23 cellular contexts compared by ENCODE assay signal in the genomic region with DNA sequence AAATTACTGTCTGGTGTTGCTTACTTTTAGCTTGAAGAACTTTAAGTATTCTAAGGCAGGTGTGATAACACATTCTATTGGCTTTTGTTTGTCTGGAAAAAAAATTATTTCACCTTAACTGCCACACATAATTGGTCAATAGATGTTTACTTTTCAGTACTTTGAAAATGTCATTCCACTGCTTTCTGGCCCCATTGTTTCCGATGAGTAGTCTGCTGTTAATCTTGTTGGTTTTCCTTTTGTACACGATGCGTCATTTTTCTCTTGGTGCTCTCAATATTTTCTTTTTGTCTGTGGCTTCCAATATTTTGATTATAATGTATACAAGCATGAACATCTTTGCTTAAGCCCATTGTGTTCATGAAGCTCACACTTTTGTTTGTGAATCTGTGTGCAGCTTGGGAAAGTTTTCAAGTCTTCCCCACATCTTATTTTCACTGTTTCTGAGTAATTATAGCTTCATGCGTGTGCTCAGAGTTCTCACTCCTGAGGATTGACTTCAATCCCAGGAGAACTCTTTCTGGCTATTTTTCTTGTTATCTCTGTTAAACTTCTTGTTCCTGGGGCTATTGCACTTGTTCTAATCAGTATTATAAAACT.
"Had no signal": no experiment of that assay in that cellular context is flagged by ENCODE, and none has a peak within 500 bp of the region (broad histone marks: within the 10 kb centered on the region; RNA-seq: fewer than 3 reads in every experiment).

No MANE protein-coding gene starts in this region.

- H3K27me3 Mint-ChIP-seq: dendritic cell treated with granulocyte-macrophage colony-stimulating factor and Interleukin-4, amounts not matched to agents 40 ng/mL and 50 ng/mL, for 4 days; memory B cell; natural killer cell treated with Interleukin-12 subunit alpha and Interleukin-12 subunit beta and Interleukin-15 and Interleukin-18, amount 100 ng/mL, for 72 hours; progenitor cell of endocrine pancreas; type B pancreatic cell had no signal

- H3K9ac ChIP-seq: neural progenitor cell had no signal

- H3K36me3 ChIP-seq: left ventricle myocardium inferior, lower lobe of right lung, neural progenitor cell, pancreas, suprapubic skin, thyroid gland had no signal

- H3K27ac Mint-ChIP-seq: dendritic cell treated with granulocyte-macrophage colony-stimulating factor and Interleukin-4, amounts not matched to agents 40 ng/mL and 50 ng/mL, for 4 days; memory B cell; natural killer cell treated with Interleukin-12 subunit alpha and Interleukin-12 subunit beta and Interleukin-15 and Interleukin-18, amount 100 ng/mL, for 72 hours; neural progenitor cell; progenitor cell of endocrine pancreas; type B pancreatic cell had no signal

- H3K4me3 ChIP-seq: left ventricle myocardium inferior, lower lobe of right lung, neural progenitor cell, pancreas, smooth muscle cell, suprapubic skin, thyroid gland had no signal

- H3K4me1 ChIP-seq: foreskin keratinocyte, left ventricle myocardium inferior, lower lobe of right lung, neural progenitor cell, pancreas, suprapubic skin, thyroid gland had no signal

- DNase-seq: erythroblast; foreskin keratinocyte; kidney; left cardiac atrium; left ventricle myocardium inferior; lower lobe of right lung; midbrain; occipital lobe; pancreas; right cardiac atrium; stimulated activated CD4-positive, alpha-beta T cell treated with anti-CD3 and anti-CD28 coated beads, Interleukin-2, amount 100 ng/mL, for 48 hours; stimulated activated naive CD8-positive, alpha-beta T cell treated with anti-CD3 and anti-CD28 coated beads, Interleukin-15, Interleukin-2, amounts not matched to agents 100 U/mL and 50 U/mL, for 24 hours; thyroid gland had no signal

- H3K4me3 Mint-ChIP-seq: dendritic cell treated with granulocyte-macrophage colony-stimulating factor and Interleukin-4, amounts not matched to agents 40 ng/mL and 50 ng/mL, for 4 days; memory B cell; natural killer cell treated with Interleukin-12 subunit alpha and Interleukin-12 subunit beta and Interleukin-15 and Interleukin-18, amount 100 ng/mL, for 72 hours; neural progenitor cell; type B pancreatic cell had no signal

- H3K4me2 ChIP-seq: neural progenitor cell, smooth muscle cell had no signal

- FAIRE-seq: endothelial cell of umbilical vein, kidney, pancreas, urothelium cell line had no signal

- H3K27ac ChIP-seq: foreskin keratinocyte, left ventricle myocardium inferior, lower lobe of right lung, neural progenitor cell, pancreas, suprapubic skin, thyroid gland had no signal

- H3K27me3 ChIP-seq: foreskin keratinocyte, neural progenitor cell, pancreas, suprapubic skin, thyroid gland had no signal

- ATAC-seq: foreskin keratinocyte; left cardiac atrium; lower lobe of right lung; natural killer cell treated with Interleukin-12 subunit alpha and Interleukin-12 subunit beta and Interleukin-15 and Interleukin-18, amount 100 ng/mL, for 72 hours; pancreas; right cardiac atrium; stimulated activated naive CD8-positive, alpha-beta T cell treated with anti-CD3 and anti-CD28 coated beads, Interleukin-15, Interleukin-2, amounts not matched to agents 100 U/mL and 50 U/mL, for 24 hours had no signal

- H2AFZ ChIP-seq: neural progenitor cell had no signal

- H3K4me1 Mint-ChIP-seq: memory B cell, neural progenitor cell had no signal

- H3K36me3 Mint-ChIP-seq: memory B cell, neural progenitor cell, type B pancreatic cell had no signal

- H3K9me3 ChIP-seq: pancreas, thyroid gland had no signal
